16 cellular contexts compared by ENCODE assay signal in genomic region chr4:158181906-158182305, GRCh38. TPM values are rescaled to one million over a fixed set of nuclear protein-coding genes. Genes with fewer than 3 reads are reported as not detected.
DNase-seq lines count a peak whose midpoint lies in the region; ATAC-seq and TF ChIP-seq lines count a peak whose summit lies in the region.
"Had no signal": no experiment of that assay in that cellular context is flagged by ENCODE, and none has a peak within 500 bp of the region (broad histone marks: within the 10 kb centered on the region; RNA-seq: fewer than 3 reads in every experiment).

No MANE protein-coding gene starts in this region.

- H2AFZ ChIP-seq in OCI-LY3 (ENCODE audit: low read depth, low read length), result 0 out of 2 replicates have a peak overlapping the region, but pooled peaks have one; percentile 24
- H2AFZ ChIP-seq in mammary epithelial cell (ENCODE audit: low read depth, low read length), result peak overlapping the region; percentile 38

- H3K4me1 ChIP-seq in OCI-LY3 (ENCODE audit: low read length), result no peaks in the 10 kb centered on the region
- H3K4me1 ChIP-seq in mammary epithelial cell (ENCODE audit: insufficient read depth, low read length), result peaks cover 18% of the 10 kb centered on the region
- peaks cover 2 to 12% of the 10 kb centered on the region in 2 donors for H3K4me1 ChIP-seq in aorta (ENCODE audit: control insufficient read depth in 1 of 2, insufficient read depth in 2 of 2, low read length in 2 of 2)
- H3K4me1 ChIP-seq: BLaER1 had no signal

- intact Hi-C loops in mammary epithelial cell (cut with micrococcal nuclease) (no loop called here), aorta (cut with DNase I) (no loop called here)

- CTCF ChIA-PET in mammary epithelial cell (lab: Charles Lee; ENCODE audit: low non-redundant PET), result no interaction called here

- dilution Hi-C loops in mammary epithelial cell (cut with HindIII; ENCODE audit: low sequenced_read_pairs), result no loop called here

- in situ Hi-C loops in mammary epithelial cell (cut with MboI; ENCODE audit: low sequenced_read_pairs in 2 of 2), result loop anchor here in 1 of 2 donors (25.0 kb wide), 1 partner anchor 970 kb away; the partner anchor contains the start of gene GRIA2

- TF ChIP-seq CTCF in OCI-LY3 (IDR thresholded peaks at IDR 0.05; ENCODE audit: low read depth, low read length) (no peak), mammary epithelial cell (conservative IDR thresholded peaks at IDR 0.05 in 1 of 2, IDR thresholded peaks at IDR 0.05 in 1 of 2; ENCODE audit: extremely low read depth in 1 of 2, insufficient read depth in 1 of 2, low read depth in 1 of 2, low read length in 2 of 2) (no peak), mesothelial cell of epicardium (IDR thresholded peaks at IDR 0.05; ENCODE audit: unreplicated experiment) (no peak)

- peak overlapping the region; percentile 66 for H3K27ac Mint-ChIP-seq in mesothelial cell of epicardium

- H3K9ac ChIP-seq in OCI-LY3 (ENCODE audit: low read length) (no peak overlapping the region), mammary epithelial cell (ENCODE audit: insufficient read depth, low read length) (no peak overlapping the region)
- H3K9ac ChIP-seq: BLaER1 had no signal

- H3K27me3 Mint-ChIP-seq in mesothelial cell of epicardium (ENCODE audit: low read depth), result no peaks in the 10 kb centered on the region

- DNase-seq in mammary epithelial cell (no peak), mesothelial cell of epicardium (ENCODE audit: low spot score in 2 of 2, unreplicated experiment in 2 of 2) (no peak), aorta (no peak), GDM1 (lab: John Stamatoyannopoulos, UW) (no peak), cortex of kidney (lab: John Stamatoyannopoulos, UW) (no peak)
- DNase-seq: EL, NCI-H1694 treated with DMSO at 0.1 percent for 48 hours, NCI-H446, NCI-H748 treated with DMSO at 0.1 percent for 48 hours, Right ventricle myocardium superior had no signal

- no peak overlapping the region for H3K4me3 Mint-ChIP-seq in mesothelial cell of epicardium

- ATAC-seq in aorta (ENCODE audit: low FRiP score) (no peak), GM18907 (IDR thresholded peaks at IDR 0.05; ENCODE audit: unreplicated experiment) (no peak)
- ATAC-seq: HCT116, Panc1 had no signal

- H3K27me3 ChIP-seq in OCI-LY3 (ENCODE audit: low read depth, low read length), result no peaks in the 10 kb centered on the region
- no peaks in the 10 kb centered on the region for H3K27me3 ChIP-seq in mammary epithelial cell (ENCODE audit: insufficient read depth, low read length)
- H3K27me3 ChIP-seq in aorta (ENCODE audit: control insufficient read depth in 1 of 2, insufficient read depth in 2 of 2, low read length in 1 of 2), result no peaks in the 10 kb centered on the region
- H3K27me3 ChIP-seq: BLaER1 had no signal

- H3K79me2 ChIP-seq in OCI-LY3 (ENCODE audit: low read length) (no peaks in the 10 kb centered on the region), mammary epithelial cell (ENCODE audit: insufficient read depth, low read length) (peaks cover 10% of the 10 kb centered on the region)

- H3K9me3 ChIP-seq in OCI-LY3 (ENCODE audit: insufficient read depth, low read length) (no peaks in the 10 kb centered on the region), mammary epithelial cell (replicated peaks; ENCODE audit: insufficient read depth, low read length) (no peaks in the 10 kb centered on the region), aorta (ENCODE audit: control insufficient read depth, low read length) (no peaks in the 10 kb centered on the region)
- H3K9me3 ChIP-seq: BLaER1 had no signal

- H3K27ac ChIP-seq in OCI-LY3 (ENCODE audit: low read length) (no peak overlapping the region), mammary epithelial cell (ENCODE audit: insufficient read depth, low read depth, low read length) (no peak overlapping the region), aorta (ENCODE audit: low read depth in 1 of 2, low read length in 2 of 2) (peak overlapping the region; percentile 71 to 73)
- H3K27ac ChIP-seq: BLaER1, HL-60 had no signal

- no peaks in the 10 kb centered on the region for H4K20me1 ChIP-seq in OCI-LY3 (ENCODE audit: insufficient read depth, low read length)
- H4K20me1 ChIP-seq in mammary epithelial cell (ENCODE audit: insufficient read depth, low read length), result no peaks in the 10 kb centered on the region
- H4K20me1 ChIP-seq: BLaER1 had no signal

- H3K4me2 ChIP-seq in OCI-LY3 (ENCODE audit: low read length) (no peak overlapping the region), mammary epithelial cell (ENCODE audit: insufficient read depth, low read depth, low read length) (peak overlapping the region; percentile 48)
- H3K4me2 ChIP-seq: BLaER1 had no signal

- no TSS peak for BruUV-seq in mammary epithelial cell (replicated peaks; lab: Mats Ljungman, UMichigan)

- H3K36me3 Mint-ChIP-seq in mesothelial cell of epicardium, result no peaks in the 10 kb centered on the region

- H3K9me3 Mint-ChIP-seq in mesothelial cell of epicardium, result no peaks in the 10 kb centered on the region

- no peak overlapping the region for H3K4me3 ChIP-seq in OCI-LY3 (ENCODE audit: low read length)
- no peak overlapping the region for H3K4me3 ChIP-seq in mammary epithelial cell (replicated peaks in 1 of 3; ENCODE audit: insufficient read depth in 1 of 3, low read depth in 2 of 3, low read length in 3 of 3)
- H3K4me3 ChIP-seq in aorta (ENCODE audit: low read length in 2 of 2), result no peak overlapping the region
- H3K4me3 ChIP-seq: BLaER1 had no signal

- H3K36me3 ChIP-seq in OCI-LY3 (replicated peaks; ENCODE audit: low read depth, low read length) (no peaks in the 10 kb centered on the region), mammary epithelial cell (ENCODE audit: insufficient read depth, low read length) (peaks cover 6% of the 10 kb centered on the region), aorta (ENCODE audit: control insufficient read depth in 1 of 2, insufficient read depth in 2 of 2, low read length in 1 of 2) (no peaks in the 10 kb centered on the region)
- H3K36me3 ChIP-seq: BLaER1 had no signal

- peaks cover 11% of the 10 kb centered on the region for H3K4me1 Mint-ChIP-seq in mesothelial cell of epicardium

- WGBS in mammary epithelial cell (ENCODE audit: low coverage, missing lambda C conversion rate), result 14% methylated on average over 5 of the region's 5 CpGs
- WGBS in aorta, 2 donors, result 39 to 45% methylated on average over 5 of the region's 5 CpGs

RNA-seq across cellular contexts. Expression of gene GASK1B, which starts 9.1 kb away (rescaled TPM):
- total RNA-seq in mammary epithelial cell (10 to 100 TPM; 13.5 to 27.2 TPM), mesothelial cell of epicardium (28.3 to 29.1 TPM (median 29.0 TPM) in 3 replicates), aorta (100 to 1,000 TPM; 116 to 173 TPM)
- polyA plus RNA-seq in mammary epithelial cell (8.1 TPM), aorta (10 to 100 TPM; 28.5 to 62.5 TPM)
- 12.1 TPM for polyA minus RNA-seq in mammary epithelial cell

RNA-seq across cellular contexts. Expression of gene TMEM144, which starts 28.4 kb away (rescaled TPM):
- 10 to 100 TPM in 1 of 2 donors, 1 to 10 TPM in 1; 7.9 to 21.5 TPM for total RNA-seq in mammary epithelial cell
- polyA plus RNA-seq in mammary epithelial cell, result 4.1 TPM
- polyA minus RNA-seq in mammary epithelial cell, result 13.7 TPM
- total RNA-seq in mesothelial cell of epicardium, result 5.4 to 6.3 TPM (median 5.7 TPM) in 3 replicates
- total RNA-seq in aorta, result 10 to 100 TPM; 14.1 to 18.9 TPM
- 10 to 100 TPM in 1 of 2 donors, 1 to 10 TPM in 1; 5.2 to 10.4 TPM for polyA plus RNA-seq in aorta

Comparison
In these comparisons a context has a peak if more than half of its experiments do, and no peak if none do; other contexts are left out.
1. H3K27ac ChIP-seq: peak in aorta (2 of 2); none in OCI-LY3 (single experiment) and mammary epithelial cell (single experiment).